In genomic region chr14:103520657-103521437, GRCh38 we compare ENCODE assay signal across 8 cellular contexts. TPM values are rescaled to one million over a fixed set of nuclear protein-coding genes. Genes with fewer than 3 reads are reported as not detected.
A peak's percentile ranks its signal among the peaks of the same experiment; 100 is the strongest.
DNase-seq lines count a peak whose midpoint lies in the region; ATAC-seq and TF ChIP-seq lines count a peak whose summit lies in the region.

No MANE protein-coding gene starts in this region.

- peak overlapping the region; percentile 52 for H3K4me3 ChIP-seq in GM12864 (ENCODE audit: low read depth, low read length)
- peak overlapping the region; percentile 55 for H3K4me3 ChIP-seq in SU-DHL-6 (ENCODE audit: insufficient read depth, low read length, poor library complexity, severe bottlenecking)
- peak overlapping the region in 3 of 4 donors; percentile 4 to 61 (median 56) for H3K4me3 ChIP-seq in adrenal gland

- no peaks in the 10 kb centered on the region for H3K27me3 Mint-ChIP-seq in progenitor cell of endocrine pancreas

- no peaks in the 10 kb centered on the region for H3K9me2 ChIP-seq in SU-DHL-6 (replicated peaks; ENCODE audit: insufficient read depth, low read length)

- H3K27me3 ChIP-seq in SU-DHL-6 (ENCODE audit: low read length), result no peaks in the 10 kb centered on the region
- no peaks in the 10 kb centered on the region for H3K27me3 ChIP-seq in adrenal gland

- H3F3A ChIP-seq in SU-DHL-6 (ENCODE audit: insufficient read depth), result 0 out of 2 replicates have a peak, but pooled peaks cover 8% of the 10 kb centered on the region

- H3K79me2 ChIP-seq in SU-DHL-6 (ENCODE audit: insufficient read depth, low read length), result no peaks in the 10 kb centered on the region

- H3K27ac ChIP-seq in SU-DHL-6 (ENCODE audit: low read depth, low read length), result no peak overlapping the region
- H3K27ac ChIP-seq in adrenal gland, result peak overlapping the region; percentile 65 to 89 (median 81)

- peak overlapping the region; percentile 61 for H3K4me2 ChIP-seq in SU-DHL-6 (ENCODE audit: low read depth, low read length, poor library complexity, severe bottlenecking)

- H3K4me1 ChIP-seq in adrenal gland (replicated peaks in 1 of 2), result peaks cover 24 to 47% of the 10 kb centered on the region in 2 donors

- intact Hi-C loops in adrenal gland (cut with DNase I), result no loop called here
- intact Hi-C loops in left cardiac atrium (cut with DNase I), result no loop called here

- no peak overlapping the region for H3K27ac Mint-ChIP-seq in progenitor cell of endocrine pancreas

- H3K9me3 Mint-ChIP-seq in progenitor cell of endocrine pancreas (ENCODE audit: low read depth), result no peaks in the 10 kb centered on the region

- peak overlapping the region; percentile 42 for H3K9ac ChIP-seq in SU-DHL-6 (ENCODE audit: low read length)

- no peak for DNase-seq in GM12864 (ENCODE audit: low read depth)
- peak; percentile 84 for DNase-seq in LoVo (ENCODE audit: low spot score)
- peak; percentile 85 to 94 (median 90) for DNase-seq in adrenal gland
- DNase-seq in left cardiac atrium, result peak; percentile 84
- DNase-seq in progenitor cell of endocrine pancreas (ENCODE audit: low spot score, unreplicated experiment), result peak; percentile 83
- no peak for DNase-seq in cortex of kidney (lab: John Stamatoyannopoulos, UW)

- ATAC-seq in left cardiac atrium (peak; percentile 44 to 54), HG02623 (IDR thresholded peaks at IDR 0.05; ENCODE audit: unreplicated experiment) (no peak)

- peak overlapping the region; percentile 66 for H3K4me3 Mint-ChIP-seq in progenitor cell of endocrine pancreas (ENCODE audit: low read depth)

- peaks cover 9% of the 10 kb centered on the region for H3K36me3 Mint-ChIP-seq in progenitor cell of endocrine pancreas (ENCODE audit: insufficient read depth)

- WGBS in adrenal gland, 4 donors, result 0 to 2% (median 1%) methylated on average over 2 to 63 of the region's 66 CpGs

- H3K9me3 ChIP-seq in SU-DHL-6 (ENCODE audit: insufficient read depth, low read length), result no peaks in the 10 kb centered on the region
- no peaks in the 10 kb centered on the region for H3K9me3 ChIP-seq in adrenal gland (replicated peaks in 1 of 3)

- peak overlapping the region; percentile 91 for H2AFZ ChIP-seq in SU-DHL-6 (ENCODE audit: low read depth, low read length, severe bottlenecking)

- no peaks in the 10 kb centered on the region for H4K20me1 ChIP-seq in SU-DHL-6 (ENCODE audit: low read depth, low read length)

- H3K4me1 Mint-ChIP-seq in progenitor cell of endocrine pancreas (ENCODE audit: low read depth), result peaks cover 32% of the 10 kb centered on the region

- TF ChIP-seq POLR2A in adrenal gland (IDR thresholded peaks at IDR 0.05), result peak; percentile 33 to 73

- TF ChIP-seq CTCF in GM12864 (IDR thresholded peaks at IDR 0.05; ENCODE audit: low read depth, low read length, missing control alignments) (peak; percentile 43), SU-DHL-6 (IDR thresholded peaks at IDR 0.05; ENCODE audit: insufficient read depth, low read length, poor library complexity, severe bottlenecking) (peak; percentile 51), adrenal gland (IDR thresholded peaks at IDR 0.05) (peak; percentile 37 to 67 (median 56)), progenitor cell of endocrine pancreas (IDR thresholded peaks at IDR 0.05; ENCODE audit: unreplicated experiment) (peak; percentile 61)

- no peaks in the 10 kb centered on the region for H3K36me3 ChIP-seq in SU-DHL-6 (ENCODE audit: low read length)
- H3K36me3 ChIP-seq in adrenal gland (replicated peaks in 1 of 2), result no peaks in the 10 kb centered on the region

RNA-seq across cellular contexts. Expression of gene CKB, which starts 1.8 kb away (rescaled TPM):
- total RNA-seq in adrenal gland, result 100 to 1,000 TPM in 7 of 8 donors, 10 to 100 TPM in 1; 95.6 to 410 (median 198) TPM
- polyA plus RNA-seq in adrenal gland, result 100 to 1,000 TPM in 2 of 3 donors, 10 to 100 TPM in 1; 11.0 to 383 (median 303) TPM
- total RNA-seq in left cardiac atrium, result 100 to 1,000 TPM; 407 to 412 TPM
- 929 and 983 TPM in 2 replicates for total RNA-seq in progenitor cell of endocrine pancreas

RNA-seq across cellular contexts. Expression of gene TRMT61A, which starts 8.1 kb away (rescaled TPM):
- total RNA-seq in adrenal gland (10 to 100 TPM in 7 of 8 donors, 1 to 10 TPM in 1; 9.7 to 18.1 (median 13.5) TPM), left cardiac atrium (1 to 10 TPM; 6.0 to 8.5 TPM), progenitor cell of endocrine pancreas (10.3 and 10.7 TPM in 2 replicates)
- polyA plus RNA-seq in adrenal gland, result 10 to 100 TPM in 2 of 3 donors, 1 to 10 TPM in 1; 2.5 to 26.0 (median 17.1) TPM

RNA-seq across cellular contexts. Expression of gene BAG5, which starts 41.6 kb away (rescaled TPM):
- total RNA-seq in adrenal gland (10 to 100 TPM; 17.8 to 33.5 (median 25.7) TPM), left cardiac atrium (10 to 100 TPM; 15.2 to 23.6 TPM), progenitor cell of endocrine pancreas (23.5 and 24.7 TPM in 2 replicates)
- polyA plus RNA-seq in adrenal gland, result 10 to 100 TPM in 1 of 3 donors, 1 to 10 TPM in 2; 5.2 to 28.4 (median 5.6) TPM

RNA-seq across cellular contexts. Expression of gene COA8, which starts 41.9 kb away (rescaled TPM):
- total RNA-seq in adrenal gland (10 to 100 TPM in 7 of 8 donors, 1 to 10 TPM in 1; 4.9 to 39.2 (median 29.7) TPM), left cardiac atrium (10 to 100 TPM; 37.8 to 42.5 TPM), progenitor cell of endocrine pancreas (45.1 and 46.3 TPM in 2 replicates)
- 10 to 100 TPM; 29.7 to 59.6 (median 58.8) TPM for polyA plus RNA-seq in adrenal gland

Comparison
In these comparisons a context has a peak if more than half of its experiments do, and no peak if none do; other contexts are left out.
1. DNase-seq: peak in LoVo (single experiment), adrenal gland (7 of 7), left cardiac atrium (single experiment) and progenitor cell of endocrine pancreas (single experiment); none in GM12864 (single experiment) and cortex of kidney (single experiment).
2. Peak in every context shown above with its lines, with median percentiles within 50 percentile points of each other: H3K4me3 ChIP-seq and CTCF ChIP-seq.